In genomic region chr11:71447791-71448256, GRCh38 we compare ENCODE assay signal across 8 cellular contexts. TPM values are rescaled to one million over a fixed set of nuclear protein-coding genes. Genes with fewer than 3 reads are reported as not detected.
DNase-seq lines count a peak whose midpoint lies in the region; ATAC-seq lines count a peak whose summit lies in the region.

No MANE protein-coding gene starts in this region.

- peaks cover 29% of the 10 kb centered on the region for H3K4me1 Mint-ChIP-seq in T-helper 17 cell

- H3K27ac Mint-ChIP-seq in T-helper 17 cell = peak overlapping the region; percentile 63

- H3K4me3 Mint-ChIP-seq in T-helper 17 cell = peak overlapping the region; percentile 95

- no peaks in the 10 kb centered on the region for H3K9me3 ChIP-seq in T-helper 17 cell (ENCODE audit: control insufficient read depth, low read length, poor library complexity, severe bottlenecking)

- H3K27me3 Mint-ChIP-seq in T-helper 17 cell = no peaks in the 10 kb centered on the region

- ATAC-seq in HG02973 (IDR thresholded peaks at IDR 0.05; ENCODE audit: unreplicated experiment) (peak; percentile 4), T-helper 17 cell (peak; percentile 17), left lobe of liver (peak; percentile 23), GM18502 (IDR thresholded peaks at IDR 0.05; ENCODE audit: poor library complexity, unreplicated experiment) (no peak)

- peaks cover 6% of the 10 kb centered on the region for H3K36me3 Mint-ChIP-seq in T-helper 17 cell (ENCODE audit: low read depth)

- DNase-seq in COR-L47 (lab: John Stamatoyannopoulos, UW) (peak; percentile 70), T-helper 17 cell (peak in 2 of 3 donors; percentile 35 to 39), caudate nucleus (lab: John Stamatoyannopoulos, UW) (peak in 6 of 61 donors; percentile 28 to 77 (median 59)), left lobe of liver (ENCODE audit: low spot score) (no peak), NCI-H187 treated with DMSO at 0.1 percent for 48 hours (lab: John Stamatoyannopoulos, UW) (no peak)
- DNase-seq in stimulated activated CD8-positive, alpha-beta memory T cell treated with anti-CD3 and anti-CD28 coated beads, Interleukin-4, amount 100 ng/mL, for 48 hours = peak; percentile 56

- peak overlapping the region; percentile 89 for H3K27ac ChIP-seq in caudate nucleus (ENCODE audit: low read depth, low read length)

RNA-seq across cellular contexts. Expression of gene DHCR7, which starts 0.4 kb away (rescaled TPM):
- total RNA-seq in T-helper 17 cell (10 to 100 TPM; 16.8 to 26.7 TPM), left lobe of liver (136 TPM)

RNA-seq across cellular contexts. Expression of gene NADSYN1, which starts 5.2 kb away (rescaled TPM):
- total RNA-seq in T-helper 17 cell (100 to 1,000 TPM in 1 of 2 donors, 10 to 100 TPM in 1; 99.7 to 114 TPM), left lobe of liver (39.7 TPM)

Comparison
In these comparisons a context has a peak if more than half of its experiments do, and no peak if none do; other contexts are left out.
1. DNase-seq: peak in COR-L47 (single experiment), T-helper 17 cell (2 of 3) and stimulated activated CD8-positive, alpha-beta memory T cell treated with anti-CD3 and anti-CD28 coated beads, Interleukin-4, amount 100 ng/mL, for 48 hours (single experiment); none in left lobe of liver (single experiment) and NCI-H187 treated with DMSO at 0.1 percent for 48 hours (single experiment).